Comparison of ENCODE assay signal across 8 cellular contexts in genomic region chr10:90862908-90863514, GRCh38. TPM values are rescaled to one million over a fixed set of nuclear protein-coding genes. Genes with fewer than 3 reads are reported as not detected.
DNase-seq lines count a peak whose midpoint lies in the region; ATAC-seq and TF ChIP-seq lines count a peak whose summit lies in the region.

No MANE protein-coding gene starts in this region.

- H3K4me1 Mint-ChIP-seq in activated CD8-positive, alpha-beta T cell treated with anti-CD3 and anti-CD28 coated beads for 36 hours (ENCODE audit: low read depth), result peaks cover 9% of the 10 kb centered on the region
- peaks cover 4% of the 10 kb centered on the region for H3K4me1 Mint-ChIP-seq in activated CD8-positive, alpha-beta T cell treated with anti-CD3 and anti-CD28 coated beads, Interleukin-2, amount 10 ng/mL, durations not matched to agents 7 days and 5 days (ENCODE audit: low read depth)

- no peaks in the 10 kb centered on the region for H3K9me3 Mint-ChIP-seq in activated CD8-positive, alpha-beta T cell treated with anti-CD3 and anti-CD28 coated beads for 36 hours
- no peaks in the 10 kb centered on the region for H3K9me3 Mint-ChIP-seq in activated CD8-positive, alpha-beta T cell treated with anti-CD3 and anti-CD28 coated beads, Interleukin-2, amount 10 ng/mL, durations not matched to agents 7 days and 5 days (ENCODE audit: insufficient read depth)

- H3K27me3 ChIP-seq in RWPE2 (ENCODE audit: insufficient read depth, poor library complexity, severe bottlenecking) (no peaks in the 10 kb centered on the region), foreskin keratinocyte (no peaks in the 10 kb centered on the region), thyroid gland (no peaks in the 10 kb centered on the region)

- H3K9me3 ChIP-seq in RWPE2 (ENCODE audit: severe bottlenecking) (no peaks in the 10 kb centered on the region), thyroid gland (no peaks in the 10 kb centered on the region)

- H3K36me3 ChIP-seq in RWPE2 (ENCODE audit: low read depth) (no peaks in the 10 kb centered on the region), thyroid gland (no peaks in the 10 kb centered on the region)

- H3K4me3 ChIP-seq in RWPE2 (ENCODE audit: severe bottlenecking), result no peak overlapping the region
- no peak overlapping the region for H3K4me3 ChIP-seq in thyroid gland (replicated peaks in 1 of 3)

- 28 to 36% methylated on average over 2 of the region's 2 CpGs for WGBS in thyroid gland, 2 donors

- H3K27ac ChIP-seq in RWPE2 (ENCODE audit: poor library complexity, severe bottlenecking) (no peak overlapping the region), foreskin keratinocyte (no peak overlapping the region), thyroid gland (no peak overlapping the region)

- CTCF ChIA-PET in activated CD8-positive, alpha-beta T cell treated with anti-CD3 and anti-CD28 coated beads for 36 hours (lab: Charles Lee), result interaction anchor here (0.9 to 5.6 kb wide), 11 partner anchors 9 to 387 kb away, joined by 3 to 56 read pairs (median 3); partner anchors contain the start of gene RPP30
- CTCF ChIA-PET in activated CD8-positive, alpha-beta T cell treated with anti-CD3 and anti-CD28 coated beads, Interleukin-2, amount 10 ng/mL, durations not matched to agents 7 days and 5 days (lab: Charles Lee), result interaction anchor here (0.7 to 1.4 kb wide), 9 partner anchors 9 to 715 kb away, joined by 3 to 7 read pairs (median 3); partner anchors contain the start of gene RPP30

- intact Hi-C loops in activated CD8-positive, alpha-beta T cell treated with anti-CD3 and anti-CD28 coated beads for 36 hours (cut with micrococcal nuclease), result loop anchor here (5.0 kb wide), 1 partner anchor 1071 kb away; no protein-coding TSS in a partner anchor
- intact Hi-C loops in thyroid gland (cut with DNase I) (loop anchor here (10.0 kb wide), 1 partner anchor 108 kb away; no protein-coding TSS in a partner anchor), left colon (cut with DNase I, micrococcal nuclease) (no loop called here)

- H3K4me3 Mint-ChIP-seq in activated CD8-positive, alpha-beta T cell treated with anti-CD3 and anti-CD28 coated beads for 36 hours, result no peak overlapping the region
- H3K4me3 Mint-ChIP-seq in activated CD8-positive, alpha-beta T cell treated with anti-CD3 and anti-CD28 coated beads, Interleukin-2, amount 10 ng/mL, durations not matched to agents 7 days and 5 days, result no peak overlapping the region

- POLR2A ChIA-PET in activated CD8-positive, alpha-beta T cell treated with anti-CD3 and anti-CD28 coated beads for 36 hours (lab: Charles Lee), result no interaction called here
- POLR2A ChIA-PET in activated CD8-positive, alpha-beta T cell treated with anti-CD3 and anti-CD28 coated beads, Interleukin-2, amount 10 ng/mL, durations not matched to agents 7 days and 5 days (lab: Charles Lee), result no interaction called here

- ATAC-seq in activated CD8-positive, alpha-beta T cell treated with anti-CD3 and anti-CD28 coated beads for 36 hours, result no peak
- no peak for ATAC-seq in activated CD8-positive, alpha-beta T cell treated with anti-CD3 and anti-CD28 coated beads, Interleukin-2, amount 10 ng/mL, durations not matched to agents 7 days and 5 days
- no peak for ATAC-seq in RWPE2 (ENCODE audit: low read depth)
- no peak for ATAC-seq in foreskin keratinocyte
- ATAC-seq in HG03460 (IDR thresholded peaks at IDR 0.05; ENCODE audit: unreplicated experiment), result no peak
- no peak for ATAC-seq in left colon
- no peak for ATAC-seq in HG03469 (IDR thresholded peaks at IDR 0.05; ENCODE audit: unreplicated experiment)

- no peak for DNase-seq in activated CD8-positive, alpha-beta T cell treated with anti-CD3 and anti-CD28 coated beads for 36 hours
- no peak for DNase-seq in activated CD8-positive, alpha-beta T cell treated with anti-CD3 and anti-CD28 coated beads, Interleukin-2, amount 10 ng/mL, durations not matched to agents 7 days and 5 days
- DNase-seq in RWPE2 (ENCODE audit: low spot score), result no peak
- DNase-seq in foreskin keratinocyte, result no peak
- no peak for DNase-seq in thyroid gland
- DNase-seq in left colon, result no peak

- no peak overlapping the region for H3K27ac Mint-ChIP-seq in activated CD8-positive, alpha-beta T cell treated with anti-CD3 and anti-CD28 coated beads for 36 hours
- H3K27ac Mint-ChIP-seq in activated CD8-positive, alpha-beta T cell treated with anti-CD3 and anti-CD28 coated beads, Interleukin-2, amount 10 ng/mL, durations not matched to agents 7 days and 5 days, result no peak overlapping the region

- H3K4me1 ChIP-seq in RWPE2 (ENCODE audit: insufficient read depth, poor library complexity, severe bottlenecking) (peaks cover 17% of the 10 kb centered on the region), foreskin keratinocyte (peaks cover 16% of the 10 kb centered on the region), thyroid gland (peaks cover 0 to 5% of the 10 kb centered on the region in 2 donors)

- no peaks in the 10 kb centered on the region for H3K36me3 Mint-ChIP-seq in activated CD8-positive, alpha-beta T cell treated with anti-CD3 and anti-CD28 coated beads for 36 hours (ENCODE audit: low read depth)
- no peaks in the 10 kb centered on the region for H3K36me3 Mint-ChIP-seq in activated CD8-positive, alpha-beta T cell treated with anti-CD3 and anti-CD28 coated beads, Interleukin-2, amount 10 ng/mL, durations not matched to agents 7 days and 5 days (ENCODE audit: low read depth)

- peaks cover 50% of the 10 kb centered on the region for H3K27me3 Mint-ChIP-seq in activated CD8-positive, alpha-beta T cell treated with anti-CD3 and anti-CD28 coated beads for 36 hours
- H3K27me3 Mint-ChIP-seq in activated CD8-positive, alpha-beta T cell treated with anti-CD3 and anti-CD28 coated beads, Interleukin-2, amount 10 ng/mL, durations not matched to agents 7 days and 5 days (ENCODE audit: low read depth), result peaks cover 68% of the 10 kb centered on the region

- peak; percentile 73 for TF ChIP-seq CTCF in activated CD8-positive, alpha-beta T cell treated with anti-CD3 and anti-CD28 coated beads for 36 hours (IDR thresholded peaks at IDR 0.05)
- TF ChIP-seq CTCF in RWPE2 (IDR thresholded peaks at IDR 0.05; ENCODE audit: poor library complexity, severe bottlenecking), result peak; percentile 97
- TF ChIP-seq CTCF in foreskin keratinocyte (conservative IDR thresholded peaks at IDR 0.05), result peak; percentile 97
- TF ChIP-seq CTCF in thyroid gland (IDR thresholded peaks at IDR 0.05), result peak in 5 of 6 experiments; percentile 38 to 66 (median 59)

- no peak for TF ChIP-seq POLR2A in thyroid gland (IDR thresholded peaks at IDR 0.05)

RNA-seq across cellular contexts. Expression of gene HTR7, which starts 5.2 kb away (rescaled TPM):
- total RNA-seq in activated CD8-positive, alpha-beta T cell treated with anti-CD3 and anti-CD28 coated beads for 36 hours, result not detected
- not detected for total RNA-seq in activated CD8-positive, alpha-beta T cell treated with anti-CD3 and anti-CD28 coated beads, Interleukin-2, amount 10 ng/mL, durations not matched to agents 7 days and 5 days
- total RNA-seq in foreskin keratinocyte (13.3 and 15.0 TPM in 2 replicates), thyroid gland (under 1 TPM in 1 of 4 donors, not detected in 3; 0.29 TPM), left colon (under 1 TPM; 0.21 to 0.61 TPM)
- polyA plus RNA-seq in foreskin keratinocyte, result 5.7 and 5.9 TPM in 2 replicates

RNA-seq across cellular contexts. Expression of gene RPP30, which starts 8.8 kb away (rescaled TPM):
- 10 to 100 TPM; 55.8 to 56.8 TPM for total RNA-seq in activated CD8-positive, alpha-beta T cell treated with anti-CD3 and anti-CD28 coated beads for 36 hours
- total RNA-seq in activated CD8-positive, alpha-beta T cell treated with anti-CD3 and anti-CD28 coated beads, Interleukin-2, amount 10 ng/mL, durations not matched to agents 7 days and 5 days, result 10 to 100 TPM; 43.7 to 48.1 TPM
- 49.9 and 50.2 TPM in 2 replicates for total RNA-seq in foreskin keratinocyte
- polyA plus RNA-seq in foreskin keratinocyte, result 55.0 and 61.6 TPM in 2 replicates
- total RNA-seq in thyroid gland, result 10 to 100 TPM; 20.4 to 62.6 (median 36.3) TPM
- 10 to 100 TPM; 19.4 to 20.4 TPM for total RNA-seq in left colon

RNA-seq across cellular contexts. Expression of gene ANKRD1, which starts 57.9 kb away (rescaled TPM):
- total RNA-seq in activated CD8-positive, alpha-beta T cell treated with anti-CD3 and anti-CD28 coated beads for 36 hours, result not detected
- not detected for total RNA-seq in activated CD8-positive, alpha-beta T cell treated with anti-CD3 and anti-CD28 coated beads, Interleukin-2, amount 10 ng/mL, durations not matched to agents 7 days and 5 days
- total RNA-seq in foreskin keratinocyte (not detected in 2 replicates), thyroid gland (under 1 TPM in 1 of 4 donors, not detected in 3; 0.94 TPM), left colon (not detected)
- 0.02 TPM in 1 of 2 replicates, not detected in the other for polyA plus RNA-seq in foreskin keratinocyte

Comparison
In these comparisons a context has a peak if more than half of its experiments do, and no peak if none do; other contexts are left out.
1. intact Hi-C loops: an anchor here in activated CD8-positive, alpha-beta T cell treated with anti-CD3 and anti-CD28 coated beads for 36 hours (5.0 kb wide) and thyroid gland (10.0 kb wide); none called in left colon.